Comparison of ENCODE assay signal across 2 cellular contexts in genomic region chr11:118975771-118976709, GRCh38.
TF ChIP-seq lines count a peak whose summit lies in the region.

No MANE protein-coding gene starts in this region.

TF ChIP-seq in SK-N-SH, 30 proteins besides CTCF, POLR2A, EP300 and RAD21 (continued from another document):
- TF ChIP-seq, protein P1, sequence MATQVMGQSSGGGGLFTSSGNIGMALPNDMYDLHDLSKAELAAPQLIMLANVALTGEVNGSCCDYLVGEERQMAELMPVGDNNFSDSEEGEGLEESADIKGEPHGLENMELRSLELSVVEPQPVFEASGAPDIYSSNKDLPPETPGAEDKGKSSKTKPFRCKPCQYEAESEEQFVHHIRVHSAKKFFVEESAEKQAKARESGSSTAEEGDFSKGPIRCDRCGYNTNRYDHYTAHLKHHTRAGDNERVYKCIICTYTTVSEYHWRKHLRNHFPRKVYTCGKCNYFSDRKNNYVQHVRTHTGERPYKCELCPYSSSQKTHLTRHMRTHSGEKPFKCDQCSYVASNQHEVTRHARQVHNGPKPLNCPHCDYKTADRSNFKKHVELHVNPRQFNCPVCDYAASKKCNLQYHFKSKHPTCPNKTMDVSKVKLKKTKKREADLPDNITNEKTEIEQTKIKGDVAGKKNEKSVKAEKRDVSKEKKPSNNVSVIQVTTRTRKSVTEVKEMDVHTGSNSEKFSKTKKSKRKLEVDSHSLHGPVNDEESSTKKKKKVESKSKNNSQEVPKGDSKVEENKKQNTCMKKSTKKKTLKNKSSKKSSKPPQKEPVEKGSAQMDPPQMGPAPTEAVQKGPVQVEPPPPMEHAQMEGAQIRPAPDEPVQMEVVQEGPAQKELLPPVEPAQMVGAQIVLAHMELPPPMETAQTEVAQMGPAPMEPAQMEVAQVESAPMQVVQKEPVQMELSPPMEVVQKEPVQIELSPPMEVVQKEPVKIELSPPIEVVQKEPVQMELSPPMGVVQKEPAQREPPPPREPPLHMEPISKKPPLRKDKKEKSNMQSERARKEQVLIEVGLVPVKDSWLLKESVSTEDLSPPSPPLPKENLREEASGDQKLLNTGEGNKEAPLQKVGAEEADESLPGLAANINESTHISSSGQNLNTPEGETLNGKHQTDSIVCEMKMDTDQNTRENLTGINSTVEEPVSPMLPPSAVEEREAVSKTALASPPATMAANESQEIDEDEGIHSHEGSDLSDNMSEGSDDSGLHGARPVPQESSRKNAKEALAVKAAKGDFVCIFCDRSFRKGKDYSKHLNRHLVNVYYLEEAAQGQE (IDR thresholded peaks at IDR 0.05; ENCODE audit: low read depth, low read length), result no peak
TF ChIP-seq in SK-N-SH: peak in this region for 1.

TF ChIP-seq in liver, 16 proteins besides CTCF, POLR2A, EP300 and RAD21 (continued from another document):
- no peak for TF ChIP-seq ZBTB33 (IDR thresholded peaks at IDR 0.05)
- TF ChIP-seq HNF4A (conservative IDR thresholded peaks at IDR 0.05), result peak in 1 of 2 donors; percentile 51
- TF ChIP-seq, protein P1 (IDR thresholded peaks at IDR 0.05), result no peak
- TF ChIP-seq FOXA1 (IDR thresholded peaks at IDR 0.05), result no peak
- TF ChIP-seq FOXA2 (IDR thresholded peaks at IDR 0.05), result no peak
- no peak for TF ChIP-seq JUND (IDR thresholded peaks at IDR 0.05)
- TF ChIP-seq YY1 (IDR thresholded peaks at IDR 0.05), result no peak
- peak; percentile 30 for TF ChIP-seq SP1 (IDR thresholded peaks at IDR 0.05)
